ENCODE assay signal across 18 cellular contexts in the genomic region with DNA sequence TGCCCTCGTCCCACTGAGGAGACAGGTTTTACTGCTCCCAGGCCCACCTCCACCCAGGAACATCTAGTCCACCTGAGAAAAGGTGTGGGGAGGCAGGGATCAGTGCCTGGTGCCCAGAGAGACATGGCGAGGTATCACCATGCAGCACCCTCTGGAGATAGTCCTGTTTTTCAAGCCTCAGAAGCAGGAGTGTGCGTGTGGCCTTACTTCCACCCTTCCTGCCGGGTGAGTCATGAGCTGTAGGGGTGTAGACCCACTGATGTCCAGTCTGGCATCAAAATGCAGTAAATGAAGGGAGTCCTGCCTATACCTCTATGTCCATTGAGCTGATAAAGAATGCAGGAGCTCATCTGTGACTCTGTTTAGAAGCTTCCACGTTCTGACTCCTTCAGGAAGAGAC. TPM values are rescaled to one million over a fixed set of nuclear protein-coding genes. Genes with fewer than 3 reads are reported as not detected.
"Had no signal": no experiment of that assay in that cellular context is flagged by ENCODE, and none has a peak within 500 bp of the region (broad histone marks: within the 10 kb centered on the region; RNA-seq: fewer than 3 reads in every experiment).

No MANE protein-coding gene starts in this region.

RNA-seq across cellular contexts. Expression of gene IFNA1, which starts 9.1 kb away (rescaled TPM):
- total RNA-seq: activated CD4-positive, alpha-beta memory T cell treated with anti-CD3 and anti-CD28 coated beads, Interleukin-2, amount 10 ng/mL, durations not matched to agents 7 days and 5 days; activated CD4-positive, alpha-beta T cell treated with anti-CD3 and anti-CD28 coated beads, Interleukin-2, amount 10 ng/mL, durations not matched to agents 7 days and 5 days; activated naive CD4-positive, alpha-beta T cell treated with anti-CD3 and anti-CD28 coated beads, Interleukin-2, amount 50 U/mL, for 72 hours; activated naive CD8-positive, alpha-beta T cell treated with anti-CD3 and anti-CD28 coated beads, Interleukin-2, amount 10 ng/mL, durations not matched to agents 7 days and 5 days; activated T-cell treated with anti-CD3 and anti-CD28 coated beads, Interleukin-2, amount 50 U/mL, for 72 hours; breast epithelium; cardiac septum; cerebellum; endodermal cell; esophagus squamous epithelium; fibroblast of villous mesenchyme; gastroesophageal sphincter; glomerular endothelial cell; heart right ventricle; hepatocyte; T-cell; T-helper 2 cell treated with Interferon-gamma antibody and Interleukin-4, amounts not matched to agents 100 ng/mL and 5 ng/mL, for 36 hours; WTC11 had no signal
- polyA plus RNA-seq: heart right ventricle, hepatocyte had no signal

RNA-seq across cellular contexts. Expression of gene IFNE, which starts 32.8 kb away (rescaled TPM):
- total RNA-seq: activated CD4-positive, alpha-beta memory T cell treated with anti-CD3 and anti-CD28 coated beads, Interleukin-2, amount 10 ng/mL, durations not matched to agents 7 days and 5 days; activated CD4-positive, alpha-beta T cell treated with anti-CD3 and anti-CD28 coated beads, Interleukin-2, amount 10 ng/mL, durations not matched to agents 7 days and 5 days; activated naive CD4-positive, alpha-beta T cell treated with anti-CD3 and anti-CD28 coated beads, Interleukin-2, amount 50 U/mL, for 72 hours; activated T-cell treated with anti-CD3 and anti-CD28 coated beads, Interleukin-2, amount 50 U/mL, for 72 hours; cardiac septum; cerebellum; gastroesophageal sphincter; heart right ventricle; T-helper 2 cell treated with Interferon-gamma antibody and Interleukin-4, amounts not matched to agents 100 ng/mL and 5 ng/mL, for 36 hours had no signal
- polyA plus RNA-seq: heart right ventricle, hepatocyte had no signal

RNA-seq across cellular contexts. Expression of gene IFNA8, which starts 40.4 kb away (rescaled TPM):
- total RNA-seq: activated CD4-positive, alpha-beta memory T cell treated with anti-CD3 and anti-CD28 coated beads, Interleukin-2, amount 10 ng/mL, durations not matched to agents 7 days and 5 days; activated CD4-positive, alpha-beta T cell treated with anti-CD3 and anti-CD28 coated beads, Interleukin-2, amount 10 ng/mL, durations not matched to agents 7 days and 5 days; activated naive CD4-positive, alpha-beta T cell treated with anti-CD3 and anti-CD28 coated beads, Interleukin-2, amount 50 U/mL, for 72 hours; activated naive CD8-positive, alpha-beta T cell treated with anti-CD3 and anti-CD28 coated beads, Interleukin-2, amount 10 ng/mL, durations not matched to agents 7 days and 5 days; activated T-cell treated with anti-CD3 and anti-CD28 coated beads, Interleukin-2, amount 50 U/mL, for 72 hours; breast epithelium; cardiac septum; cerebellum; endodermal cell; esophagus squamous epithelium; fibroblast of villous mesenchyme; gastroesophageal sphincter; glomerular endothelial cell; heart right ventricle; hepatocyte; T-cell; T-helper 2 cell treated with Interferon-gamma antibody and Interleukin-4, amounts not matched to agents 100 ng/mL and 5 ng/mL, for 36 hours; WTC11 had no signal
- polyA plus RNA-seq: heart right ventricle, hepatocyte had no signal
